In genomic region chr19:4578552-4579248, GRCh38 we compare ENCODE assay signal across 15 cellular contexts. TPM values are rescaled to one million over a fixed set of nuclear protein-coding genes. Genes with fewer than 3 reads are reported as not detected.
A peak's percentile ranks its signal among the peaks of the same experiment; 100 is the strongest.
DNase-seq lines count a peak whose midpoint lies in the region; TF ChIP-seq lines count a peak whose summit lies in the region.
"Had no signal": no experiment of that assay in that cellular context is flagged by ENCODE, and none has a peak within 500 bp of the region (broad histone marks: within the 10 kb centered on the region; RNA-seq: fewer than 3 reads in every experiment).

No MANE protein-coding gene starts in this region.

- H3K27ac Mint-ChIP-seq in activated CD4-positive, alpha-beta T cell treated with anti-CD3 and anti-CD28 coated beads, Interleukin-2, amount 10 ng/mL, durations not matched to agents 24 days and 14 days, result peak overlapping the region; percentile 2
- H3K27ac Mint-ChIP-seq in brain, result peak overlapping the region in 2 of 5 experiments; percentile 67 to 81
- H3K27ac Mint-ChIP-seq in nephron progenitor cell, result no peak overlapping the region
- H3K27ac Mint-ChIP-seq in MCF 10A (ENCODE audit: low read depth, unreplicated experiment), result no peak overlapping the region

- peaks cover 5% of the 10 kb centered on the region for H3K4me1 Mint-ChIP-seq in activated CD4-positive, alpha-beta T cell treated with anti-CD3 and anti-CD28 coated beads, Interleukin-2, amount 10 ng/mL, durations not matched to agents 24 days and 14 days
- H3K4me1 Mint-ChIP-seq in brain (peaks cover 59% of the 10 kb centered on the region), nephron progenitor cell (peaks cover 40% of the 10 kb centered on the region), MCF 10A (ENCODE audit: insufficient read depth, unreplicated experiment) (peaks cover 22% of the 10 kb centered on the region)

- peaks cover 15 to 89% (median 82%) of the 10 kb centered on the region in 3 donors for H3K27me3 ChIP-seq in sigmoid colon
- H3K27me3 ChIP-seq: MG63 had no signal

- TF ChIP-seq CTCF in brain (conservative IDR thresholded peaks at IDR 0.05) (no peak), nephron progenitor cell (IDR thresholded peaks at IDR 0.05) (no peak), MCF 10A (IDR thresholded peaks at IDR 0.05; ENCODE audit: unreplicated experiment) (no peak), sigmoid colon (IDR thresholded peaks at IDR 0.05) (no peak)

- no peak for TF ChIP-seq POLR2A in sigmoid colon (IDR thresholded peaks at IDR 0.05)

- H3K36me3 ChIP-seq in sigmoid colon, result no peaks in the 10 kb centered on the region
- H3K36me3 ChIP-seq: HAP-1, MG63 had no signal

- no peaks in the 10 kb centered on the region for H3K9me3 Mint-ChIP-seq in activated CD4-positive, alpha-beta T cell treated with anti-CD3 and anti-CD28 coated beads, Interleukin-2, amount 10 ng/mL, durations not matched to agents 24 days and 14 days
- H3K9me3 Mint-ChIP-seq in brain, result peaks cover 0 to 2% (median 0%) of the 10 kb centered on the region in 5 experiments
- no peaks in the 10 kb centered on the region for H3K9me3 Mint-ChIP-seq in nephron progenitor cell
- H3K9me3 Mint-ChIP-seq in MCF 10A (ENCODE audit: unreplicated experiment), result no peaks in the 10 kb centered on the region

- intact Hi-C loops in activated CD4-positive, alpha-beta T cell treated with anti-CD3 and anti-CD28 coated beads, Interleukin-2, amount 10 ng/mL, durations not matched to agents 24 days and 14 days (cut with micrococcal nuclease), result no loop called here
- intact Hi-C loops in MCF 10A (cut with micrococcal nuclease) (no loop called here), sigmoid colon (cut with DNase I) (loop anchor here (5.0 kb wide), 1 partner anchor 59 kb away; the partner anchor contains the start of gene TNFAIP8L1)

- no peak overlapping the region for H3K27ac ChIP-seq in sigmoid colon

- no peaks in the 10 kb centered on the region for H3K9me3 ChIP-seq in sigmoid colon
- H3K9me3 ChIP-seq: HAP-1, MG63 had no signal

- 31 to 67% methylated on average over 11 of the region's 11 CpGs for WGBS in sigmoid colon, 2 donors

- H3K4me3 Mint-ChIP-seq in activated CD4-positive, alpha-beta T cell treated with anti-CD3 and anti-CD28 coated beads, Interleukin-2, amount 10 ng/mL, durations not matched to agents 24 days and 14 days, result no peak overlapping the region
- H3K4me3 Mint-ChIP-seq in brain (peak overlapping the region in 4 of 5 experiments; percentile 77 to 94 (median 84)), nephron progenitor cell (peak overlapping the region; percentile 80), MCF 10A (ENCODE audit: unreplicated experiment) (no peak overlapping the region)

- no peaks in the 10 kb centered on the region for H3K36me3 Mint-ChIP-seq in activated CD4-positive, alpha-beta T cell treated with anti-CD3 and anti-CD28 coated beads, Interleukin-2, amount 10 ng/mL, durations not matched to agents 24 days and 14 days (ENCODE audit: low read depth)
- no peaks in the 10 kb centered on the region for H3K36me3 Mint-ChIP-seq in brain
- no peaks in the 10 kb centered on the region for H3K36me3 Mint-ChIP-seq in nephron progenitor cell (ENCODE audit: low read depth)
- no peaks in the 10 kb centered on the region for H3K36me3 Mint-ChIP-seq in MCF 10A (ENCODE audit: insufficient read depth, unreplicated experiment)

- peaks cover 0 to 12% (median 11%) of the 10 kb centered on the region in 4 donors for H3K4me1 ChIP-seq in sigmoid colon

- peaks cover 56% of the 10 kb centered on the region for H3K27me3 Mint-ChIP-seq in activated CD4-positive, alpha-beta T cell treated with anti-CD3 and anti-CD28 coated beads, Interleukin-2, amount 10 ng/mL, durations not matched to agents 24 days and 14 days
- peaks cover 22% of the 10 kb centered on the region for H3K27me3 Mint-ChIP-seq in brain
- peaks cover 52% of the 10 kb centered on the region for H3K27me3 Mint-ChIP-seq in nephron progenitor cell (ENCODE audit: low read depth, poor library complexity)
- H3K27me3 Mint-ChIP-seq in MCF 10A (ENCODE audit: insufficient read depth, unreplicated experiment), result peaks cover 11% of the 10 kb centered on the region

- no TSS peak for BruUV-seq in MCF 10A (replicated peaks; lab: Mats Ljungman, UMichigan)

- CTCF ChIA-PET in MCF 10A (lab: Yijun Ruan, JAX), result interaction anchor here (0.8 to 2.7 kb wide), 3 partner anchors 9 to 55 kb away, joined by 3 to 17 read pairs (median 5); no protein-coding TSS in a partner anchor

- POLR2A ChIA-PET in MCF 10A (lab: Yijun Ruan, JAX), result interaction anchor here (1.4 kb wide), 1 partner anchor 55 kb away, joined by 3 read pairs; no protein-coding TSS in a partner anchor

- DNase-seq in activated CD4-positive, alpha-beta T cell treated with anti-CD3 and anti-CD28 coated beads, Interleukin-2, amount 10 ng/mL, durations not matched to agents 24 days and 14 days, result no peak
- DNase-seq in activated CD4-positive, alpha-beta T cell treated with anti-CD3 and anti-CD28 coated beads, Interleukin-2, amount 50 U/mL, for 4 hours, result no peak
- DNase-seq in nephron progenitor cell (no peak), MCF 10A (ENCODE audit: unreplicated experiment) (no peak), sigmoid colon (no peak)
- DNase-seq in activated effector memory CD4-positive, alpha-beta T cell treated with Interleukin-2 at 50 U/mL for 16 hours, result no peak
- DNase-seq: C1 segment of cervical spinal cord, MG63, NCI-H1092 treated with DMSO at 0.1 percent for 48 hours, NCI-H2081 treated with DMSO at 0.1 percent for 48 hours, NCI-H510A, NCI-H774 had no signal

- no peak overlapping the region for H3K4me3 ChIP-seq in sigmoid colon
- H3K4me3 ChIP-seq: HAP-1, MG63 had no signal

- TF ChIP-seq EP300 in sigmoid colon (IDR thresholded peaks at IDR 0.05), result no peak

RNA-seq across cellular contexts. Expression of gene SEMA6B, which starts 19.2 kb away (rescaled TPM):
- total RNA-seq in activated CD4-positive, alpha-beta T cell treated with anti-CD3 and anti-CD28 coated beads, Interleukin-2, amount 10 ng/mL, durations not matched to agents 24 days and 14 days, result 0.40 TPM in 1 of 2 replicates, not detected in the other
- 39.1 TPM for polyA plus RNA-seq in brain (ENCODE audit: insufficient read depth, low read depth, low replicate concordance)
- total RNA-seq in MCF 10A (2022), result 0.20 and 0.54 TPM in 2 replicates
- total RNA-seq in sigmoid colon, result 1 to 10 TPM; 1.1 to 5.7 (median 1.6) TPM
- polyA plus RNA-seq in sigmoid colon, result 10 to 100 TPM in 1 of 3 donors, 1 to 10 TPM in 1, under 1 TPM in 1; 0.60 to 16.9 (median 4.7) TPM

RNA-seq across cellular contexts. Expression of gene LRG1, which starts 38.9 kb away (rescaled TPM):
- 0.24 and 0.40 TPM in 2 replicates for total RNA-seq in activated CD4-positive, alpha-beta T cell treated with anti-CD3 and anti-CD28 coated beads, Interleukin-2, amount 10 ng/mL, durations not matched to agents 24 days and 14 days
- polyA plus RNA-seq in brain (ENCODE audit: insufficient read depth, low read depth, low replicate concordance) (0.14 TPM), sigmoid colon (10 to 100 TPM in 1 of 3 donors, 1 to 10 TPM in 2; 2.4 to 21.0 (median 3.7) TPM)
- total RNA-seq in MCF 10A (2022) (0.33 and 0.56 TPM in 2 replicates), sigmoid colon (1 to 10 TPM in 1 of 4 donors, under 1 TPM in 2, not detected in 1; 0.36 to 2.3 (median 0.49) TPM)

RNA-seq across cellular contexts. Expression of gene PLIN5, which starts 43.7 kb away (rescaled TPM):
- total RNA-seq in activated CD4-positive, alpha-beta T cell treated with anti-CD3 and anti-CD28 coated beads, Interleukin-2, amount 10 ng/mL, durations not matched to agents 24 days and 14 days, result not detected in 2 replicates
- polyA plus RNA-seq in brain (ENCODE audit: insufficient read depth, low read depth, low replicate concordance), result 1.5 TPM
- not detected in 2 replicates for total RNA-seq in MCF 10A (2022)
- total RNA-seq in sigmoid colon, result 10 to 100 TPM in 1 of 4 donors, 1 to 10 TPM in 3; 2.5 to 10.0 (median 4.2) TPM
- polyA plus RNA-seq in sigmoid colon, result 1 to 10 TPM in 2 of 3 donors, under 1 TPM in 1; 0.69 to 3.1 (median 2.4) TPM
- total RNA-seq: SK-MEL-5 had no signal

Comparison
In these comparisons a context has a peak if more than half of its experiments do, and no peak if none do; other contexts are left out.
1. H3K4me3 Mint-ChIP-seq: peak in brain (4 of 5) and nephron progenitor cell (single experiment); none in activated CD4-positive, alpha-beta T cell treated with anti-CD3 and anti-CD28 coated beads, Interleukin-2, amount 10 ng/mL, durations not matched to agents 24 days and 14 days (single experiment) and MCF 10A (single experiment).